Comparison of ENCODE assay signal across 1 cellular context in genomic region chr16:31032736-31033708, GRCh38.
A peak's percentile ranks its signal among the peaks of the same experiment; 100 is the strongest.
TF ChIP-seq lines count a peak whose summit lies in the region.

STX4 (plus strand) TSS chr16:31033558; CDS start chr16:31033806, 248 bp downstream.

TF ChIP-seq in K562, 482 proteins besides CTCF, POLR2A, EP300 and RAD21 (continued from another document and continues in another):
- TF ChIP-seq ZNF263 (CRISPR knock-in tag; IDR thresholded peaks at IDR 0.05; ENCODE audit: borderline replicate concordance) (no peak; the same call in 1 of the 2 replicates), ZKSCAN1 (IDR thresholded peaks at IDR 0.05; ENCODE audit: low read depth, low read length) (no peak), E2F4 (CRISPR knock-in tag; IDR thresholded peaks at IDR 0.05; ENCODE audit: low read depth) (no peak), ZBTB2 (IDR thresholded peaks at IDR 0.05) (0 out of 2 replicates have a peak, but pooled peaks have one; percentile 74), BCL6 (CRISPR knock-in tag; IDR thresholded peaks at IDR 0.05) (no peak), ZNF449 (CRISPR knock-in tag; IDR thresholded peaks at IDR 0.05) (0 out of 2 replicates have a peak, but pooled peaks have one; percentile 35), ARID3B (CRISPR knock-in tag; IDR thresholded peaks at IDR 0.05; ENCODE audit: borderline replicate concordance) (no peak), NFATC3 (IDR thresholded peaks at IDR 0.05) (no peak), XRCC3 (IDR thresholded peaks at IDR 0.05) (no peak), EP400 (IDR thresholded peaks at IDR 0.05) (peak; percentile 97), PYGO2 (tag; IDR thresholded peaks at IDR 0.05) (no peak), TSHZ1 (CRISPR knock-in tag; IDR thresholded peaks at IDR 0.05) (no peak), KAT8 (IDR thresholded peaks at IDR 0.05; ENCODE audit: low read depth) (no peak), ZNF444 (CRISPR knock-in tag; IDR thresholded peaks at IDR 0.05) (no peak), ZNF551 (CRISPR knock-in tag; IDR thresholded peaks at IDR 0.05) (no peak), POLR2H (tag; IDR thresholded peaks at IDR 0.05; ENCODE audit: low read depth) (peak; percentile 49; the same call in 1 of the 2 replicates), PPARD (CRISPR knock-in tag; IDR thresholded peaks at IDR 0.05) (no peak), MIER1 (IDR thresholded peaks at IDR 0.05; ENCODE audit: low read depth) (no peak), HLTF (IDR thresholded peaks at IDR 0.05) (0 out of 2 replicates have a peak, but pooled peaks have one; percentile 58), ZMIZ1 (IDR thresholded peaks at IDR 0.05; ENCODE audit: low read depth in 2 of 2, low read length in 2 of 2) (0 out of 4 replicates have a peak, but pooled peaks of 1 of the 2 experiments have one; percentile 36), ZNF592 (IDR thresholded peaks at IDR 0.05) (peak; percentile 95), STAT6 (CRISPR knock-in tag; IDR thresholded peaks at IDR 0.05) (no peak; the same call in 1 of the 2 replicates), ZNF76 (CRISPR knock-in tag; IDR thresholded peaks at IDR 0.05; ENCODE audit: borderline replicate concordance) (no peak), KLF10 (CRISPR knock-in tag; IDR thresholded peaks at IDR 0.05) (no peak), MBD2 (IDR thresholded peaks at IDR 0.05; ENCODE audit: borderline replicate concordance, low read depth) (peak; percentile 58), POLR2B (IDR thresholded peaks at IDR 0.05; ENCODE audit: low read depth, partially characterized antibody) (peak; percentile 53), NFE2 (IDR thresholded peaks at IDR 0.05; ENCODE audit: low read depth) (peak; percentile 36; the same call in 1 of the 2 replicates), SMAD2 (IDR thresholded peaks at IDR 0.05; ENCODE audit: low read depth, low read length) (no peak), ZBTB49 (CRISPR knock-in tag; IDR thresholded peaks at IDR 0.05; ENCODE audit: borderline replicate concordance) (no peak), NR3C1 (CRISPR knock-in tag; IDR thresholded peaks at IDR 0.05) (no peak), HNRNPL (IDR thresholded peaks at IDR 0.05; ENCODE audit: low read depth, low read length) (no peak)
